21 cellular contexts compared by ENCODE assay signal in the genomic region with DNA sequence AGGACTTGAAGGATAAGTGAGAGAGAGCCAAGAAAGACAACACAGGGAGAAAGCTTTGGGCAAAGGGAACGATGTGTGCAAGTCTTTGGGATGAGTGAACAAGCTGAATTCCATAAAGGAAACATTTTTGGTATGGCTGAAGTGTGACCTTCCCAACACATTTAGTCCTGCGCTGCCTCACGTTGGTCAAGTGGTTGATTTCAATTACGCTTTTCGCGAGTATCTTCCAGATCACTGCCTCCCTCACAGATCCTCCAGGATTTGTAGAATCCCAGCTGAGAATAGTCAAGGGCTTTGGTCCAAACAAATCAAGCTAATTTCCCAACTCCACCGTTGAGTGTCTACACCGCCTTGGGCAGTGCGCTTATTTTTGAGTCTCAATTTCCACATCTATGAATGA.
DNase-seq lines count a peak whose midpoint lies in the region; ATAC-seq and TF ChIP-seq lines count a peak whose summit lies in the region.
"Had no signal": no experiment of that assay in that cellular context is flagged by ENCODE, and none has a peak within 500 bp of the region (broad histone marks: within the 10 kb centered on the region; RNA-seq: fewer than 3 reads in every experiment).

No MANE protein-coding gene starts in this region.

- H3K9me3 Mint-ChIP-seq in GM23338 (no peaks in the 10 kb centered on the region; the same call in 1 of the 3 replicates), WTC11 (peaks cover 17% of the 10 kb centered on the region)
- peaks cover 16 to 18% of the 10 kb centered on the region in 2 donors for H3K9me3 Mint-ChIP-seq in activated T-cell treated with anti-CD3 and anti-CD28 coated beads, Interleukin-2, amount 50 U/mL, for 72 hours

- ATAC-seq in GM23338 = peak; percentile 19; the same call in 2 of the 3 replicates
- ATAC-seq in WTC11 = no peak
- no peak for ATAC-seq in foreskin keratinocyte
- no peak for ATAC-seq in activated T-cell treated with anti-CD3 and anti-CD28 coated beads, Interleukin-2, amount 50 U/mL, for 72 hours (replicated peaks in 1 of 2)
- ATAC-seq: CD8-positive, alpha-beta T cell; Right ventricle myocardium inferior; SK-N-SH treated with all-trans-retinoic acid at 6 μM for 48 hours had no signal

- H2AFZ ChIP-seq in GM23338 = no peak overlapping the region
- no peak overlapping the region for H2AFZ ChIP-seq in trophoblast cell (ENCODE audit: insufficient read depth, low read length, poor library complexity)
- H2AFZ ChIP-seq: PC-9 had no signal

- no peak overlapping the region for H3K4me2 ChIP-seq in GM23338
- no peak overlapping the region for H3K4me2 ChIP-seq in trophoblast cell (ENCODE audit: low read length)
- H3K4me2 ChIP-seq: PC-9 had no signal

- no peaks in the 10 kb centered on the region for H3K36me3 ChIP-seq in GM23338 (ENCODE audit: insufficient read depth)
- H3K36me3 ChIP-seq in trophoblast cell (ENCODE audit: control insufficient read depth in 1 of 2, insufficient read depth in 2 of 2, low read length in 2 of 2) = no peaks in the 10 kb centered on the region
- H3K36me3 ChIP-seq: MG63, SJCRH30 had no signal

- no peaks in the 10 kb centered on the region for H4K20me1 ChIP-seq in GM23338 (replicated peaks; ENCODE audit: insufficient read depth)

- H3K9ac ChIP-seq in trophoblast cell (ENCODE audit: low read length) = no peak overlapping the region

- H3K4me1 ChIP-seq in GM23338 (ENCODE audit: insufficient read depth) (peaks cover 4% of the 10 kb centered on the region; the same call in 1 of the 2 replicates), foreskin keratinocyte (peaks cover 7% of the 10 kb centered on the region), trophoblast cell (ENCODE audit: control insufficient read depth in 1 of 2, insufficient read depth in 2 of 2, low read length in 2 of 2) (peaks cover 10 to 17% of the 10 kb centered on the region in 2 experiments)

- no peaks in the 10 kb centered on the region for H3K9me3 ChIP-seq in trophoblast cell (ENCODE audit: insufficient read depth, low read depth, low read length)
- H3K9me3 ChIP-seq: MG63, SJCRH30 had no signal

- no peak overlapping the region for H3K18ac ChIP-seq in trophoblast cell (ENCODE audit: low read length)

- H4K91ac ChIP-seq in trophoblast cell (ENCODE audit: low read depth, low read length) = peak overlapping the region; percentile 6

- H3K4me1 Mint-ChIP-seq in GM23338 = peaks cover 22% of the 10 kb centered on the region
- peaks cover 29% of the 10 kb centered on the region for H3K4me1 Mint-ChIP-seq in WTC11
- H3K4me1 Mint-ChIP-seq in activated T-cell treated with anti-CD3 and anti-CD28 coated beads, Interleukin-2, amount 50 U/mL, for 72 hours (ENCODE audit: low read depth) = peaks cover 7% of the 10 kb centered on the region

- H3K27ac ChIP-seq in GM23338 (ENCODE audit: low read depth) = no peak overlapping the region
- no peak overlapping the region for H3K27ac ChIP-seq in foreskin keratinocyte
- H3K27ac ChIP-seq in trophoblast cell (ENCODE audit: low read depth, low read length) = no peak overlapping the region
- H3K27ac ChIP-seq: PC-9, SJCRH30 had no signal

- no peak overlapping the region for H3K4me3 Mint-ChIP-seq in GM23338
- no peak overlapping the region for H3K4me3 Mint-ChIP-seq in WTC11
- no peak overlapping the region for H3K4me3 Mint-ChIP-seq in activated T-cell treated with anti-CD3 and anti-CD28 coated beads, Interleukin-2, amount 50 U/mL, for 72 hours
- H3K4me3 Mint-ChIP-seq: CD8-positive, alpha-beta T cell had no signal

- H3K9me2 ChIP-seq in GM23338 (ENCODE audit: insufficient read depth) = peaks cover 6% of the 10 kb centered on the region

- H3K79me2 ChIP-seq in GM23338 (replicated peaks; ENCODE audit: insufficient read depth) (no peaks in the 10 kb centered on the region), trophoblast cell (ENCODE audit: control insufficient read depth, insufficient read depth, low read length, poor library complexity) (no peaks in the 10 kb centered on the region)

- no peak overlapping the region for H2BK5ac ChIP-seq in trophoblast cell (ENCODE audit: low read depth, low read length, poor library complexity)

- TF ChIP-seq CTCF in GM23338 (conservative IDR thresholded peaks at IDR 0.05; ENCODE audit: low read depth in 2 of 2) (peak; percentile 39 to 59), WTC11 (IDR thresholded peaks at IDR 0.05) (no peak), foreskin keratinocyte (conservative IDR thresholded peaks at IDR 0.05) (peak; percentile 20)

- H3K79me1 ChIP-seq in trophoblast cell (ENCODE audit: low read length) = peaks cover 28% of the 10 kb centered on the region

- no peak overlapping the region for H2AK5ac ChIP-seq in trophoblast cell (ENCODE audit: low read length)

- no peaks in the 10 kb centered on the region for H3K27me3 ChIP-seq in GM23338 (ENCODE audit: insufficient read depth)
- no peaks in the 10 kb centered on the region for H3K27me3 ChIP-seq in foreskin keratinocyte
- no peaks in the 10 kb centered on the region for H3K27me3 ChIP-seq in trophoblast cell (ENCODE audit: insufficient read depth, low read length)
- H3K27me3 ChIP-seq: MG63, SJCRH30 had no signal

- peak; percentile 44 for DNase-seq in GM23338 (ENCODE audit: low spot score)
- DNase-seq in WTC11 (ENCODE audit: low spot score) = no peak
- DNase-seq in foreskin keratinocyte = no peak
- no peak for DNase-seq in trophoblast cell
- no peak for DNase-seq in NCI-H748 treated with DMSO at 0.1 percent for 48 hours (lab: John Stamatoyannopoulos, UW)
- no peak for DNase-seq in activated T-cell treated with anti-CD3 and anti-CD28 coated beads, Interleukin-2, amount 50 U/mL, for 72 hours
- DNase-seq in T-helper 2 cell = no peak
- DNase-seq: C1 segment of cervical spinal cord; CD8-positive, alpha-beta T cell; DMS153; H7; KBM-7; MG63; NCI-H1105 treated with DMSO at 0.1 percent for 48 hours; NCI-H146; NCI-H1930; NCI-H446 treated with DMSO at 0.1 percent for 48 hours; PC-9; SJCRH30 had no signal

- no peak overlapping the region for H4K8ac ChIP-seq in trophoblast cell (ENCODE audit: low read depth, low read length)

- no peak overlapping the region for H4K12ac ChIP-seq in trophoblast cell (ENCODE audit: low read depth, low read length)

- H3K4ac ChIP-seq in trophoblast cell (ENCODE audit: low read depth, low read length) = no peak overlapping the region

- H3K23ac ChIP-seq in trophoblast cell (ENCODE audit: low read length) = no peak overlapping the region

- H3K14ac ChIP-seq in trophoblast cell (ENCODE audit: low read length) = no peak overlapping the region

- H3K4me3 ChIP-seq in GM23338 (no peak overlapping the region), trophoblast cell (ENCODE audit: low read depth, low read length) (no peak overlapping the region)
- H3K4me3 ChIP-seq: MG63, PC-9, SJCRH30 had no signal

- H3K27ac Mint-ChIP-seq in GM23338 (no peak overlapping the region), WTC11 (peak overlapping the region; percentile 0; the same call in 1 of the 2 replicates)
- H3K27ac Mint-ChIP-seq in activated T-cell treated with anti-CD3 and anti-CD28 coated beads, Interleukin-2, amount 50 U/mL, for 72 hours = no peak overlapping the region
- H3K27ac Mint-ChIP-seq: CD8-positive, alpha-beta T cell had no signal

- H2BK120ac ChIP-seq in trophoblast cell (ENCODE audit: insufficient read depth, low read length, poor library complexity) = no peak overlapping the region

- H3K27me3 Mint-ChIP-seq in GM23338 (ENCODE audit: insufficient read depth, low read depth, poor library complexity) (peaks cover 2% of the 10 kb centered on the region), WTC11 (ENCODE audit: low read depth) (no peaks in the 10 kb centered on the region)
- no peaks in the 10 kb centered on the region for H3K27me3 Mint-ChIP-seq in activated T-cell treated with anti-CD3 and anti-CD28 coated beads, Interleukin-2, amount 50 U/mL, for 72 hours (ENCODE audit: low read depth)

- POLR2A ChIA-PET in WTC11 (lab: Charles Lee) = interaction anchor here (0.8 kb wide), 1 partner anchor 145 kb away, joined by 3 read pairs; no protein-coding TSS in a partner anchor

- no CpG with 5 or more reads among the region's 9 CpGs for WGBS in trophoblast cell (ENCODE audit: extremely low coverage, insufficient coverage, insufficient read length)

- H3F3A ChIP-seq in GM23338 (replicated peaks; ENCODE audit: low read depth) = no peaks in the 10 kb centered on the region; the same call in 1 of the 2 replicates

- CTCF ChIA-PET in WTC11 (lab: Charles Lee) = interaction anchor here (0.7 to 2.8 kb wide), 3 partner anchors 451 to 495 kb away, joined by 3 to 13 read pairs (median 4); no protein-coding TSS in a partner anchor

- H2BK12ac ChIP-seq in trophoblast cell (ENCODE audit: low read length) = peak overlapping the region; percentile 53

- H3K36me3 Mint-ChIP-seq in GM23338 (ENCODE audit: low read depth) (peaks cover 10% of the 10 kb centered on the region), WTC11 (no peaks in the 10 kb centered on the region)
- peaks cover 0 to 2% of the 10 kb centered on the region in 2 donors for H3K36me3 Mint-ChIP-seq in activated T-cell treated with anti-CD3 and anti-CD28 coated beads, Interleukin-2, amount 50 U/mL, for 72 hours (ENCODE audit: insufficient read depth in 2 of 2)
- H3K36me3 Mint-ChIP-seq: CD8-positive, alpha-beta T cell had no signal

TF ChIP-seq in GM23338, 12 proteins besides CTCF, POLR2A, EP300 and RAD21 (continues in another document):
- TF ChIP-seq EZH2phosphoT487 (IDR thresholded peaks at IDR 0.05; ENCODE audit: unreplicated experiment) (no peak), NANOG (IDR thresholded peaks at IDR 0.05; ENCODE audit: borderline replicate concordance) (no peak)
